In the genomic region with DNA sequence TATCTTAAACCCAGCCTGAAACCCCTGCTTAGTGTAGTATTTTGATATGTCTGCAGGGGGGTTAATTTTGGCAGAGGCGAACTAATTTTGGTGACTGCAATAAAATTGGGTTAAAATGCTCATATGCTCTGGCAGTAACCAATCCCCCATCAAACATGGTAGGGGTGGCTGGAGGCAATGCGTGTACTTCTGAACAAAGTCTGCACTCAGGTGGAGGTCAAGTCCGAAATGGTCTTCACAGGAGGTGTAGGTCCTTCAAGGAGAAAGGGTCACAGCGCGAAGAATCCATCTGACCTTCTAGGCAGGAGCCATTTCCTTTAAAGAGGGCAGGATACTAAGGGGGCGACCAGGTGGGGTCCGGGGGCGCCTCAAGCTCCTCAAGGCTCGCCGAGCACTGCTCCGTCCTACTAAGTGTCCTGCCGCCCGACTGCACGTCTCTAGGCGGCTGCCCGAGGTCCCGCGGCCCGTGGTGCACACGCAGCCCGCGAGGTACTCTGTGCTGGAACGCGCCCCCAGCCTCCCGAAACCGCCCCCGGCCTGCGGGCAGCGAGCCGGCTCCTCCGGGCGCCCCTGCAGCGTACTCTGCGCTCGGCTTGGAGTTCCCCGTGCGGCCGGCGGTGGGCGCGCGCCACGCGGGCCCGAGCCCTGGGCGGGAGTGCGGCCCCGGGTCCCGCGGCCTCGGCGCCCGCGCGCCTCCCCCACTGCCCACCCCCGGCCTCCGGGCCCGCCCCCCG, we compare ENCODE assay signal across 7 cellular contexts. TPM values are rescaled to one million over a fixed set of nuclear protein-coding genes. Genes with fewer than 3 reads are reported as not detected.
DNase-seq lines count a peak whose midpoint lies in the region; ATAC-seq and TF ChIP-seq lines count a peak whose summit lies in the region.

No MANE protein-coding gene starts in this region.

- no peak for TF ChIP-seq EP300 in Ishikawa (IDR thresholded peaks at IDR 0.05; ENCODE audit: borderline replicate concordance)

- no peaks in the 10 kb centered on the region for H3K9me3 Mint-ChIP-seq in naive thymus-derived CD8-positive, alpha-beta T cell

- peak overlapping the region; percentile 93 for H3K27ac ChIP-seq in thymus (ENCODE audit: low read depth)

- H3K36me3 ChIP-seq in endocrine pancreas (ENCODE audit: control insufficient read depth, insufficient read depth, low read length) (no peaks in the 10 kb centered on the region), thymus (ENCODE audit: control insufficient read depth, insufficient read depth) (no peaks in the 10 kb centered on the region)

- no peak for TF ChIP-seq RAD21 in Ishikawa (IDR thresholded peaks at IDR 0.05; ENCODE audit: low read depth)

- H3K4me1 ChIP-seq in endocrine pancreas (ENCODE audit: control insufficient read depth, insufficient read depth, low read length): peaks cover 9% of the 10 kb centered on the region
- H3K4me1 ChIP-seq in thymus (ENCODE audit: control insufficient read depth, insufficient read depth, low read length): peaks cover 18% of the 10 kb centered on the region

- peaks cover 20 to 41% (median 37%) of the 10 kb centered on the region in 4 donors for H3K4me1 Mint-ChIP-seq in naive thymus-derived CD8-positive, alpha-beta T cell

- no peaks in the 10 kb centered on the region for H3K36me3 Mint-ChIP-seq in naive thymus-derived CD8-positive, alpha-beta T cell

- H3K9ac ChIP-seq in endocrine pancreas (ENCODE audit: control insufficient read depth, insufficient read depth, low read length): no peak overlapping the region

- H3K9me3 ChIP-seq in endocrine pancreas (ENCODE audit: control insufficient read depth, low read length) (no peaks in the 10 kb centered on the region), thymus (ENCODE audit: control insufficient read depth) (no peaks in the 10 kb centered on the region)

- H3K27me3 Mint-ChIP-seq in naive thymus-derived CD8-positive, alpha-beta T cell: peaks cover 0 to 29% (median 0%) of the 10 kb centered on the region in 5 donors

- no peaks in the 10 kb centered on the region for H3K27me3 ChIP-seq in endocrine pancreas (ENCODE audit: control insufficient read depth, insufficient read depth, low read length)
- H3K27me3 ChIP-seq in thymus (ENCODE audit: control insufficient read depth, insufficient read depth): no peaks in the 10 kb centered on the region

- ATAC-seq in GM18867 (IDR thresholded peaks at IDR 0.05; ENCODE audit: unreplicated experiment): peak; percentile 50
- peak; percentile 51 to 59 for ATAC-seq in naive thymus-derived CD8-positive, alpha-beta T cell

- peak overlapping the region; percentile 83 to 99 (median 94) for H3K4me3 Mint-ChIP-seq in naive thymus-derived CD8-positive, alpha-beta T cell

- 4% methylated on average over 59 of the region's 59 CpGs for WGBS in thymus

- DNase-seq in activated CD4-positive, alpha-beta T cell treated with anti-CD3 and anti-CD28 coated beads, Interleukin-2, amount 50 U/mL, for 1 hour: peak; percentile 42
- peak in 9 of 10 donors; percentile 25 to 70 (median 58) for DNase-seq in naive thymus-derived CD8-positive, alpha-beta T cell
- no peak for DNase-seq in RKO (ENCODE audit: low spot score)

- H3K4me3 ChIP-seq in endocrine pancreas (ENCODE audit: control insufficient read depth, insufficient read depth, low read length) (peak overlapping the region; percentile 15), thymus (ENCODE audit: low read length) (peak overlapping the region; percentile 96)

- peak overlapping the region; percentile 55 to 99 (median 93) for H3K27ac Mint-ChIP-seq in naive thymus-derived CD8-positive, alpha-beta T cell

- POLR2A ChIA-PET in naive thymus-derived CD8-positive, alpha-beta T cell (lab: Charles Lee): interaction anchor here (0.7 to 1.9 kb wide), 8 partner anchors 247 to 595 kb away, joined by 3 to 10 read pairs (median 4); no protein-coding TSS in a partner anchor

TF ChIP-seq in Ishikawa, 13 proteins besides CTCF, POLR2A, EP300 and RAD21:
- TF ChIP-seq, protein P1, sequence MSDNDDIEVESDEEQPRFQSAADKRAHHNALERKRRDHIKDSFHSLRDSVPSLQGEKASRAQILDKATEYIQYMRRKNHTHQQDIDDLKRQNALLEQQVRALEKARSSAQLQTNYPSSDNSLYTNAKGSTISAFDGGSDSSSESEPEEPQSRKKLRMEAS (IDR thresholded peaks at IDR 0.05): no peak
- TF ChIP-seq ZBTB7A (IDR thresholded peaks at IDR 0.05; ENCODE audit: low read depth): peak; percentile 77

RNA-seq across cellular contexts. Expression of a gene that starts 1.7 kb away (rescaled TPM):
- total RNA-seq in naive thymus-derived CD8-positive, alpha-beta T cell: 10 to 100 TPM; 52.9 to 56.8 TPM
- 10 to 100 TPM; 11.4 to 17.6 (median 11.4) TPM for polyA plus RNA-seq in naive thymus-derived CD8-positive, alpha-beta T cell
- 46.9 TPM for polyA plus RNA-seq in thymus
